ENCODE assay signal across 26 cellular contexts in genomic region chr7:148261523-148261922, GRCh38.
"Had no signal": no experiment of that assay in that cellular context is flagged by ENCODE, and none has a peak within 500 bp of the region (broad histone marks: within the 10 kb centered on the region; RNA-seq: fewer than 3 reads in every experiment).

No MANE protein-coding gene starts in this region.

- H3K27me3 Mint-ChIP-seq: IgD-negative memory B cell had no signal

- H3K36me3 ChIP-seq: SJSA1 had no signal

- H3K27ac ChIP-seq: HL-60, KMS-11, SJSA1 had no signal

- H3K4me3 Mint-ChIP-seq: IgD-negative memory B cell had no signal

- DNase-seq: Kasumi-1, MV-4-11, NCI-H1048, NCI-H1105, NCI-H1417, NCI-H1436 treated with DMSO at 0.1 percent for 48 hours, NCI-H1694, NCI-H187 treated with DMSO at 0.1 percent for 48 hours, NCI-H2029 treated with DMSO at 0.1 percent for 48 hours, NCI-H2171 treated with DMSO at 0.1 percent for 48 hours, NCI-H345, NCI-H446 treated with DMSO at 0.1 percent for 48 hours, NCI-H510A treated with DMSO at 0.1 percent for 48 hours, NCI-H526 treated with DMSO at 0.1 percent for 48 hours, NCI-H748 treated with DMSO at 0.1 percent for 48 hours, Right ventricle myocardium superior, RPMI8226, SIG-M5 had no signal

- H3K9ac ChIP-seq: KMS-11, SK-N-SH had no signal

- H3K36me3 Mint-ChIP-seq: IgD-negative memory B cell had no signal

- H3K4me1 ChIP-seq: SJSA1 had no signal

- H3K4me3 ChIP-seq: K562, SJSA1 had no signal

- H3K9me3 Mint-ChIP-seq: IgD-negative memory B cell had no signal

- H3K4me2 ChIP-seq: KMS-11, SK-N-SH had no signal

- H3K27me3 ChIP-seq: SJSA1 had no signal

- FAIRE-seq: HTR-8/SVneo, K562, RCC 7860 had no signal

- H3K9me3 ChIP-seq: SJSA1, SK-N-SH had no signal
